Comparison of ENCODE assay signal across 21 cellular contexts in the genomic region with DNA sequence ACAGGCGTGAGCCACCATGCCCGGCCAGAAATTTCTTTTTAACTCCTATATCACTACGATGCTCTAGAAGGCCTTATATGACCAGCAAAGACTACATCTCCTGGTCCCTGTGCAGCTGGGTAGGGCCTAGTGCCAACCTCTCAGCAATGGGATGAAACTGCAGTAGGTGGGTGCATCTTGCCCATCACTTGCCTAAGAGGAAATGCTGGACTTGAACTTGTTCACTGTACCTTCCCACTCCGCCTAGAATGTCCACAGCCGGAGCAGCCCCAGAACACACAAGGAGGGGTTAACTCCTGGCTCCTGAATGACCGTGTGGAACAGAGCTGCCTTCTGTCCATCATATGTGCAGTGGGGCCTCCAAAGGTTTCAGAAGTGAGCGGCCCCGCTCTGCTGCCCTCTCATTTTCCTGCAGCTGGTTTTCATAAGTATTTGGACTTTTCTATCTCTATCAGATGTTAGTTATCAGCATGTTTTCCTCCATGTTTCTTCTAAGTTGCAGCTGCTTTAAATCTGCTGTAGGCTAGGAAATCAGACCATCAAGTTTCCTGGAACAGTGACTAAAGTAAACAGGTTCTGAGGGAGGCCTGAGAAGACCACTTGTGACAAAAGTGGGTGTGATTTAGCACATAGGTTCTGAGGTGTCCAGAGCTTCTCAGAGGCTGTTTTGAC. TPM values are rescaled to one million over a fixed set of nuclear protein-coding genes. Genes with fewer than 3 reads are reported as not detected.
DNase-seq lines count a peak whose midpoint lies in the region; ATAC-seq and TF ChIP-seq lines count a peak whose summit lies in the region.
"Had no signal": no experiment of that assay in that cellular context is flagged by ENCODE, and none has a peak within 500 bp of the region (broad histone marks: within the 10 kb centered on the region; RNA-seq: fewer than 3 reads in every experiment).

No MANE protein-coding gene starts in this region.

- in situ Hi-C loops in IMR-90 (cut with MboI; ENCODE audit: low sequenced_read_pairs): no loop called here

- H3K4me1 Mint-ChIP-seq in brain: peaks cover 60% of the 10 kb centered on the region
- peaks cover 38 to 43% of the 10 kb centered on the region in 2 donors for H3K4me1 Mint-ChIP-seq in natural killer cell
- peaks cover 7% of the 10 kb centered on the region; the same call in 1 of the 2 replicates for H3K4me1 Mint-ChIP-seq in HFFc6 (ENCODE audit: low read depth)

- POLR2A ChIA-PET in IMR-90 (lab: Charles Lee; ENCODE audit: unreplicated experiment): no interaction called here

- intact Hi-C loops in IMR-90 (cut with micrococcal nuclease) (no loop called here), natural killer cell (cut with micrococcal nuclease) (no loop called here), vagina (cut with DNase I) (no loop called here)

- no peak overlapping the region for H3K56ac ChIP-seq in IMR-90 (ENCODE audit: extremely low read depth, insufficient read depth, low read length)

- H3K27me3 ChIP-seq in IMR-90 (ENCODE audit: control insufficient read depth, insufficient read depth, low read length): no peaks in the 10 kb centered on the region
- H3K27me3 ChIP-seq in vagina: no peaks in the 10 kb centered on the region
- H3K27me3 ChIP-seq: uterus had no signal

- H3K9me1 ChIP-seq in IMR-90 (ENCODE audit: insufficient read depth, low read length): no peaks in the 10 kb centered on the region

- H3K9me3 Mint-ChIP-seq in brain (peaks cover 0 to 4% (median 3%) of the 10 kb centered on the region in 5 experiments), natural killer cell (no peaks in the 10 kb centered on the region), HFFc6 (no peaks in the 10 kb centered on the region)
- H3K9me3 Mint-ChIP-seq: activated B cell treated with CpG ODN at 0.5 μM for 24 hours, IgD-negative memory B cell had no signal

- H4K5ac ChIP-seq in IMR-90 (ENCODE audit: low read depth, low read length): no peak overlapping the region

- H3K14ac ChIP-seq in IMR-90 (replicated peaks; ENCODE audit: low read depth, low read length): no peak overlapping the region; the same call in 1 of the 2 replicates

- no peaks in the 10 kb centered on the region for H4K20me1 ChIP-seq in IMR-90 (ENCODE audit: insufficient read depth, low read length)

- CTCF ChIA-PET in IMR-90 (lab: Yijun Ruan, JAX): no interaction called here

- DNase-seq in IMR-90 (no peak), natural killer cell (no peak), vagina (ENCODE audit: extremely low spot score in 2 of 2) (no peak), HFFc6 (no peak)
- DNase-seq: activated B cell treated with CpG ODN at 0.5 μM for 24 hours; activated CD4-positive, alpha-beta T cell treated with anti-CD3 and anti-CD28 coated beads, Interleukin-2, amount 50 U/mL, for 48 hours; activated CD8-positive, alpha-beta memory T cell treated with anti-CD3 and anti-CD28 coated beads, Interleukin-2, amount 50 U/mL, for 48 hours; activated gamma-delta T cell treated with Interleukin-2 at 50 U/mL for 16 hours; cortex of kidney; DMS79 treated with DMSO at 0.1 percent for 48 hours; NCI-H1417; NCI-H2107; T-helper 9 cell; uterus had no signal

- no peaks in the 10 kb centered on the region for H3K9me3 ChIP-seq in IMR-90 (ENCODE audit: control insufficient read depth, insufficient read depth, low read length)
- no peaks in the 10 kb centered on the region for H3K9me3 ChIP-seq in vagina
- H3K9me3 ChIP-seq: prostate gland, uterus had no signal

- BruUV-seq in IMR-90 (replicated peaks; lab: Mats Ljungman, UMichigan): no TSS peak

- H3K4me2 ChIP-seq in IMR-90 (ENCODE audit: low read depth, low read length): no peak overlapping the region

- no peak overlapping the region for H2AK5ac ChIP-seq in IMR-90 (ENCODE audit: low read depth, low read length)

- no peak for TF ChIP-seq CTCF in IMR-90 (conservative IDR thresholded peaks at IDR 0.05; ENCODE audit: low read depth, low read length)
- no peak for TF ChIP-seq CTCF in brain (conservative IDR thresholded peaks at IDR 0.05)
- TF ChIP-seq CTCF in natural killer cell (IDR thresholded peaks at IDR 0.05): no peak
- no peak for TF ChIP-seq CTCF in vagina (IDR thresholded peaks at IDR 0.05)
- TF ChIP-seq CTCF in HFFc6 (IDR thresholded peaks at IDR 0.05): no peak

- no peak overlapping the region for H4K91ac ChIP-seq in IMR-90 (ENCODE audit: insufficient read depth, low read depth, low read length)

- ATAC-seq in IMR-90 (ENCODE audit: low read depth): no peak
- peak; percentile 32 to 51 (median 48) for ATAC-seq in natural killer cell
- no peak for ATAC-seq in GM19351 (IDR thresholded peaks at IDR 0.05; ENCODE audit: unreplicated experiment)
- ATAC-seq in GM21515 (IDR thresholded peaks at IDR 0.05; ENCODE audit: unreplicated experiment): no peak
- ATAC-seq: left lobe of liver had no signal

- no peak overlapping the region for H3K4ac ChIP-seq in IMR-90 (ENCODE audit: low read depth, low read length)

- 83% methylated on average over 4 of the region's 8 CpGs; no CpG with 5 or more reads in 1 of the 2 experiments for WGBS in IMR-90 (ENCODE audit: extremely low coverage in 2 of 2, insufficient read length in 1 of 2), 2 experiments

- TF ChIP-seq POLR2A in IMR-90 (IDR thresholded peaks at IDR 0.05; ENCODE audit: low read depth, low read length) (no peak), vagina (IDR thresholded peaks at IDR 0.05) (no peak)

- dilution Hi-C loops in IMR-90 (cut with HindIII; ENCODE audit: low sequenced_read_pairs, unreplicated experiment): loop anchor here (25.0 kb wide), 1 partner anchor 109 kb away; no protein-coding TSS in a partner anchor

- H3K36me3 ChIP-seq in IMR-90 (ENCODE audit: control insufficient read depth, insufficient read depth, low read length) (no peaks in the 10 kb centered on the region), vagina (no peaks in the 10 kb centered on the region)
- H3K36me3 ChIP-seq: prostate gland, uterus had no signal

- H2BK5ac ChIP-seq in IMR-90 (ENCODE audit: low read depth, low read length, poor library complexity, severe bottlenecking): no peak overlapping the region

- TF ChIP-seq RAD21 in IMR-90 (IDR thresholded peaks at IDR 0.05; ENCODE audit: low read length): no peak

- H3K27me3 Mint-ChIP-seq in brain: peaks cover 4% of the 10 kb centered on the region
- no peaks in the 10 kb centered on the region for H3K27me3 Mint-ChIP-seq in natural killer cell (ENCODE audit: low read depth in 2 of 2)
- no peaks in the 10 kb centered on the region for H3K27me3 Mint-ChIP-seq in HFFc6 (ENCODE audit: insufficient read depth)
- H3K27me3 Mint-ChIP-seq: activated B cell treated with CpG ODN at 0.5 μM for 24 hours, IgD-negative memory B cell had no signal

- H3K18ac ChIP-seq in IMR-90 (ENCODE audit: low read depth, low read length): no peak overlapping the region

- no peaks in the 10 kb centered on the region for H3K36me3 Mint-ChIP-seq in brain
- H3K36me3 Mint-ChIP-seq in natural killer cell: no peaks in the 10 kb centered on the region
- H3K36me3 Mint-ChIP-seq in HFFc6 (ENCODE audit: low read depth): no peaks in the 10 kb centered on the region

- no peak overlapping the region for H4K8ac ChIP-seq in IMR-90 (ENCODE audit: low read depth in 2 of 2, low read length in 2 of 2)

- H2AFZ ChIP-seq in IMR-90 (replicated peaks; ENCODE audit: low read length, poor library complexity): no peak overlapping the region

- no peak overlapping the region for H2BK120ac ChIP-seq in IMR-90 (ENCODE audit: low read depth, low read length)

- peak overlapping the region; percentile 31 for H2AK9ac ChIP-seq in IMR-90 (replicated peaks; ENCODE audit: low read depth, low read length, poor library complexity)

- H3K4me1 ChIP-seq in IMR-90 (ENCODE audit: control insufficient read depth, insufficient read depth, low read length) (0 out of 2 replicates have a peak, but pooled peaks cover 2% of the 10 kb centered on the region), vagina (peaks cover 9% of the 10 kb centered on the region)
- H3K4me1 ChIP-seq: prostate gland, uterus had no signal

- peak overlapping the region in 2 of 5 experiments; percentile 46 to 82 for H3K4me3 Mint-ChIP-seq in brain
- peak overlapping the region; percentile 79 for H3K4me3 Mint-ChIP-seq in natural killer cell
- no peak overlapping the region for H3K4me3 Mint-ChIP-seq in HFFc6

- H3K23ac ChIP-seq in IMR-90 (ENCODE audit: low read depth, low read length): no peak overlapping the region

- no peak overlapping the region for H2BK15ac ChIP-seq in IMR-90 (ENCODE audit: low read depth, low read length)

- H3K27ac Mint-ChIP-seq in brain: peak overlapping the region in 3 of 5 experiments; percentile 73 to 97 (median 94)
- peak overlapping the region; percentile 88 to 89 for H3K27ac Mint-ChIP-seq in natural killer cell
- H3K27ac Mint-ChIP-seq in HFFc6: no peak overlapping the region
- H3K27ac Mint-ChIP-seq: activated B cell treated with CpG ODN at 0.5 μM for 24 hours, IgD-negative memory B cell had no signal

- H3K9ac ChIP-seq in IMR-90 (ENCODE audit: low read depth, low read length): no peak overlapping the region

- no peak overlapping the region for H3K27ac ChIP-seq in IMR-90 (ENCODE audit: insufficient read depth, low read length)
- H3K27ac ChIP-seq in vagina: peak overlapping the region; percentile 18
- H3K27ac ChIP-seq: HL-60 had no signal

- H3K4me3 ChIP-seq in IMR-90 (ENCODE audit: insufficient read depth, low read depth, low read length): no peak overlapping the region
- H3K4me3 ChIP-seq in vagina: no peak overlapping the region
- H3K4me3 ChIP-seq: prostate gland, uterus had no signal

- no peaks in the 10 kb centered on the region for H3K79me1 ChIP-seq in IMR-90 (ENCODE audit: low read depth in 1 of 2, low read length in 2 of 2)

- H2BK20ac ChIP-seq in IMR-90 (ENCODE audit: low read depth, low read length): no peak overlapping the region

TF ChIP-seq in IMR-90, 13 proteins besides CTCF, POLR2A, EP300 and RAD21:
- TF ChIP-seq MAZ (IDR thresholded peaks at IDR 0.05; ENCODE audit: borderline replicate concordance, low read depth, low read length) (no peak), BHLHE40 (IDR thresholded peaks at IDR 0.05; ENCODE audit: low read depth, low read length) (no peak), FOS (IDR thresholded peaks at IDR 0.05; ENCODE audit: low read depth, low read length) (no peak), NFE2L2 (IDR thresholded peaks at IDR 0.05; ENCODE audit: low read depth, low read length) (no peak)

RNA-seq across cellular contexts. Expression of a gene that starts 52.5 kb away (rescaled TPM):
- total RNA-seq in IMR-90 (2012; rRNA removed) (112 and 140 TPM in 2 replicates), natural killer cell (100 to 1,000 TPM; 124 to 205 (median 187) TPM), vagina (158 TPM)
- polyA plus RNA-seq in IMR-90 (2012; rRNA removed) (266 and 289 TPM in 2 replicates), brain (ENCODE audit: insufficient read depth, low read depth, low replicate concordance) (21.7 TPM)
- 58.9 and 85.8 TPM in 2 replicates for polyA plus RNA-seq in IMR-90 (2012; cell fraction: cytosol; rRNA removed)
- 1,097 and 1,897 TPM in 2 replicates for polyA plus RNA-seq in IMR-90 (2012; cell fraction: nucleus; rRNA removed; ENCODE audit: low replicate concordance)
- 10 to 100 TPM; 60.5 to 74.4 (median 66.5) TPM for total RNA-seq in HFFc6 (2021; fragmentation: NEBNext Ultra II Directional; extraction: Animal tissue kit (Norgen Biotek cat#: 25700))

Comparison
In these comparisons a context has a peak if more than half of its experiments do, and no peak if none do; other contexts are left out.
1. ATAC-seq: peak in natural killer cell (3 of 3); none in IMR-90 (single experiment), GM19351 (single experiment) and GM21515 (single experiment).